ENCODE assay signal across 8 cellular contexts in the genomic region with DNA sequence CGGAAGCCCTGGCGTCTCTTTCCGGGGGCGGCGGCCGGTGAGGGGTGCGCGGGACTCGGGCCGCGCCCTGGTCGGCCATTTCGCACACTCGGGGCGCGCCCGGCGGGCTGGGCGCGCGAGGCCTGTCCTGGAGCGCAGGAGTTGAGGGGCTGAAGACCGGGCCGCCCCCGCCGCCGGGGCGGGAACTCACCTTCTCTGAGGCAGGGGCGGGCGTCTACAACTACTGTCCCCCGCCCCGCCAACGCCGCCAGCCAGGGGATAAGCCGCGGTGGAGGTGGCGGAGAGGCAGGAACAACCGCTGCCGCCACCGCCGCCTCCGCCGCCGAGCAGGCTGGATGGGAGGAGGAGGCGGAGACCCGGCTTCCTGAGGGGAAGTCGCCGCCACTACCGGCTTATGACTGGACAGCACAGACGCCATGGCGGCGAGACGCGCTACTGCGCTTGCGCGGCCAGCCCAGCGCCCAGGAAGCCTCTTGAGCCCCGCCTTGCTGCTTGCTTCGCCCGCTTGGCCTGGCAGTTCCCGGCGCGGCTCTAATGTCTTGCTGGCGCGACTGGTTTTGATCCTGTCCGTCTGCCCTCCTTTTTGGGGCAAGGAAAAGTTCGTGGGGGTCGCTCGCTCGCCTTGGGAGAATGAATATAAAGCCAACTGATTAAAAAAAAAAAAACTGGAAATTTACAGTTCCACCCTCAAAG. TPM values are rescaled to one million over a fixed set of nuclear protein-coding genes. Genes with fewer than 3 reads are reported as not detected.
A peak's percentile ranks its signal among the peaks of the same experiment; 100 is the strongest.
DNase-seq lines count a peak whose midpoint lies in the region; ATAC-seq, FAIRE-seq and TF ChIP-seq lines count a peak whose summit lies in the region.

A gene (minus strand): TSS at position 348 of the 693 bp plus-strand sequence. CDS start 27,220 bp downstream, outside the sequence.

- in situ Hi-C loops in Caki2 (cut with HindIII; ENCODE audit: low pct_unique_long_range_greater_than_20kb, low sequenced_read_pairs) = no loop called here

- CTCF ChIA-PET in H1 (lab: Charles Lee; ENCODE audit: partially characterized antibody) = interaction anchor here (1.5 kb wide), 2 partner anchors 16 to 136 kb away, joined by 3 to 4 read pairs; no protein-coding TSS in a partner anchor

- H3K9me3 ChIP-seq in H1 (ENCODE audit: insufficient read depth in 2 of 2, low read depth in 1 of 2, low read length in 1 of 2) (no peaks in the 10 kb centered on the region), mesenchymal stem cell (ENCODE audit: control insufficient read depth, low read length) (no peaks in the 10 kb centered on the region)

- H2BK120ac ChIP-seq in H1 (replicated peaks; ENCODE audit: low read depth, low read length) (no peak within 1 kb of the TSS), mesenchymal stem cell (ENCODE audit: low read depth, low read length) (peak within 1 kb of the TSS; percentile 91)

- no peak for TF ChIP-seq EP300 in H1 (IDR thresholded peaks at IDR 0.05; ENCODE audit: borderline replicate concordance in 1 of 2, low read depth in 2 of 2, low read length in 2 of 2)

- no peak for TF ChIP-seq CTCF in H1 (IDR thresholded peaks at IDR 0.05; ENCODE audit: control extremely low read depth in 1 of 3, insufficient read depth in 1 of 3, low read depth in 1 of 3, low read length in 3 of 3)

- peak within 1 kb of the TSS; percentile 55 for H4K5ac ChIP-seq in H1 (ENCODE audit: insufficient read length, low read depth, low read length)

- H3K4ac ChIP-seq in H1 (replicated peaks; ENCODE audit: insufficient read length, low read depth, low read length) (no peak within 1 kb of the TSS), mesenchymal stem cell (ENCODE audit: low read depth in 1 of 2, low read length in 2 of 2) (peak within 1 kb of the TSS; percentile 90 to 96)

- H2BK15ac ChIP-seq in H1 (ENCODE audit: low read length) (peak within 1 kb of the TSS; percentile 61; the same call in 1 of the 2 replicates), mesenchymal stem cell (ENCODE audit: low read depth, poor library complexity, severe bottlenecking) (peak within 1 kb of the TSS; percentile 76)

- H3K4me1 ChIP-seq in H1 (replicated peaks in 1 of 4; ENCODE audit: control insufficient read depth in 3 of 4, insufficient read depth in 4 of 4, low read length in 3 of 4) = peaks cover 0 to 10% (median 4%) of the 10 kb centered on the region in 4 experiments; a peak in 5 of 7 replicates
- H3K4me1 ChIP-seq in mesenchymal stem cell (ENCODE audit: control insufficient read depth, insufficient read depth, low read depth, low read length) = peaks cover 7% of the 10 kb centered on the region

- H2AK5ac ChIP-seq in H1 (ENCODE audit: low read depth, low read length) (no peak within 1 kb of the TSS; the same call in 1 of the 2 replicates), mesenchymal stem cell (ENCODE audit: low read length, severe bottlenecking) (peak within 1 kb of the TSS; percentile 91)

- 0 out of 2 replicates have a peak, but pooled peaks cover 3% of the 10 kb centered on the region for H3K79me1 ChIP-seq in H1 (ENCODE audit: low read depth, low read length)
- peaks cover 6% of the 10 kb centered on the region for H3K79me1 ChIP-seq in mesenchymal stem cell (replicated peaks; ENCODE audit: low read length, poor library complexity, severe bottlenecking)

- peak within 1 kb of the TSS; percentile 25; the same call in 1 of the 2 replicates for H2BK5ac ChIP-seq in H1 (ENCODE audit: low read depth, low read length)
- H2BK5ac ChIP-seq in mesenchymal stem cell (ENCODE audit: low read depth, low read length, poor library complexity, severe bottlenecking) = peak within 1 kb of the TSS; percentile 95

- H3K27ac ChIP-seq in H1 (ENCODE audit: low read depth, low read length) (peak within 1 kb of the TSS; percentile 84), mesenchymal stem cell (ENCODE audit: low read length, poor library complexity, severe bottlenecking) (peak within 1 kb of the TSS; percentile 68)

- POLR2A ChIA-PET in H1 (lab: Charles Lee; ENCODE audit: partially characterized antibody) = interaction anchor here (0.9 to 2.4 kb wide), 7 partner anchors 31 to 118 kb away, joined by 3 to 26 read pairs (median 4); a partner anchor contains a TSS

- TF ChIP-seq RAD21 in H1 (IDR thresholded peaks at IDR 0.05 in 1 of 2, conservative IDR thresholded peaks at IDR 0.05 in 1 of 2; ENCODE audit: low read depth in 2 of 2, low read length in 2 of 2) = no peak

- H3K14ac ChIP-seq in H1 (ENCODE audit: insufficient read length) (no peak within 1 kb of the TSS), mesenchymal stem cell (ENCODE audit: low read length in 2 of 2) (peak within 1 kb of the TSS; percentile 79 to 81)

- TF ChIP-seq POLR2A in H1 (IDR thresholded peaks at IDR 0.05; ENCODE audit: control extremely low read depth in 1 of 2, low read depth in 2 of 2, low read length in 2 of 2) = peak; percentile 79 to 86

- peak within 1 kb of the TSS; percentile 82 for H3K18ac ChIP-seq in H1 (ENCODE audit: extremely low read depth, low read length)
- H3K18ac ChIP-seq in mesenchymal stem cell (ENCODE audit: low read depth in 1 of 2, low read length in 2 of 2) = peak within 1 kb of the TSS; percentile 96 to 97

- peak within 1 kb of the TSS; percentile 88 to 99 (median 93) for H3K4me3 ChIP-seq in H1 (ENCODE audit: extremely low read depth in 1 of 4, insufficient read depth in 2 of 4, low read depth in 3 of 4, low read length in 4 of 4)
- H3K4me3 ChIP-seq in mesenchymal stem cell (ENCODE audit: insufficient read depth in 1 of 2, low read depth in 1 of 2, low read length in 2 of 2) = peak within 1 kb of the TSS; percentile 86 to 95

- peak; percentile 93 for ATAC-seq in GM21390 (IDR thresholded peaks at IDR 0.05; ENCODE audit: unreplicated experiment)

- H3K9ac ChIP-seq in H1 (replicated peaks in 1 of 4; ENCODE audit: extremely low read depth in 1 of 4, low read depth in 3 of 4, low read length in 3 of 4) (peak within 1 kb of the TSS; percentile 71 to 92 (median 86)), mesenchymal stem cell (ENCODE audit: low read length) (peak within 1 kb of the TSS; percentile 99)

- H4K91ac ChIP-seq in H1 (replicated peaks; ENCODE audit: insufficient read length, low read length) (peak within 1 kb of the TSS; percentile 17), mesenchymal stem cell (ENCODE audit: low read length) (peak within 1 kb of the TSS; percentile 93)

- H3K23me2 ChIP-seq in H1 (ENCODE audit: low read depth, low read length) = no peaks in the 10 kb centered on the region; the same call in 1 of the 2 replicates

- peaks cover 0 to 6% of the 10 kb centered on the region in 2 experiments for H4K20me1 ChIP-seq in H1 (replicated peaks in 1 of 2; ENCODE audit: control insufficient read depth in 1 of 2, insufficient read depth in 2 of 2, low read length in 2 of 2)

- H2AFZ ChIP-seq in H1 (ENCODE audit: low read length) (peak within 1 kb of the TSS; percentile 62; the same call in 1 of the 2 replicates), mesenchymal stem cell (ENCODE audit: low read depth, low read length) (peak within 1 kb of the TSS; percentile 5)

- 1% methylated on average over 61 of the region's 71 CpGs; no CpG with 5 or more reads in 1 of the 2 experiments for WGBS in H1 (ENCODE audit: extremely low coverage in 1 of 2, insufficient coverage in 1 of 2, insufficient read length in 1 of 2, insufficient replicate concordance in 2 of 2, low coverage in 1 of 2, low lambda C conversion rate in 2 of 2, missing lambda C conversion rate in 1 of 2), 2 experiments
- under 1% methylated on average over 60 of the region's 71 CpGs for WGBS in mesenchymal stem cell

- peak within 1 kb of the TSS; percentile 80 for H3K56ac ChIP-seq in H1 (replicated peaks; ENCODE audit: insufficient read length, low read depth, low read length)

- H3K36me3 ChIP-seq in H1 (ENCODE audit: control insufficient read depth in 2 of 4, insufficient read depth in 4 of 4, low read length in 3 of 4) = peaks cover 0 to 12% (median 0%) of the 10 kb centered on the region in 4 experiments; a peak in 1 of 8 replicates
- H3K36me3 ChIP-seq in mesenchymal stem cell (ENCODE audit: control insufficient read depth in 1 of 2, insufficient read depth in 2 of 2, low read depth in 1 of 2, low read length in 2 of 2) = peaks cover 0 to 20% of the 10 kb centered on the region in 2 experiments

- H3K4me2 ChIP-seq in H1 (ENCODE audit: insufficient read depth in 1 of 2, low read depth in 2 of 2, low read length in 2 of 2) = peak within 1 kb of the TSS; percentile 72 to 84
- peak within 1 kb of the TSS; percentile 81 for H3K4me2 ChIP-seq in mesenchymal stem cell (ENCODE audit: low read length, poor library complexity, severe bottlenecking)

- peaks cover 4 to 24% of the 10 kb centered on the region in 2 experiments; a peak in 3 of 4 replicates for H3K79me2 ChIP-seq in H1 (ENCODE audit: control insufficient read depth in 1 of 2, insufficient read depth in 2 of 2, low read length in 2 of 2)

- DNase-seq in Caki2 (ENCODE audit: low read depth) = peak; percentile 90
- DNase-seq in HUDEP-2 (lab: John Stamatoyannopoulos, UW; ENCODE audit: unreplicated experiment in 76 of 76) = peak in 74 of 76 experiments; percentile 37 to 90 (median 83)
- peak; percentile 78 for DNase-seq in NOMO-1 treated with dmso at 0.1 percent for 144 hours (lab: John Stamatoyannopoulos, UW; ENCODE audit: unreplicated experiment)
- peak; percentile 77 to 91 (median 83) for DNase-seq in activated CD8-positive, alpha-beta memory T cell treated with anti-CD3 and anti-CD28 coated beads for 48 hours (ENCODE audit: low read depth in 2 of 3, low spot score in 2 of 3)
- peak; percentile 93 for DNase-seq in H1 (ENCODE audit: low read depth in 1 of 2, low spot score in 2 of 2)
- DNase-seq in mesenchymal stem cell = peak; percentile 95
- peak; percentile 84 for DNase-seq in stimulated activated CD8-positive, alpha-beta memory T cell treated with anti-CD3 and anti-CD28 coated beads, Interleukin-12 subunit alpha, Interleukin-12 subunit beta, amount 100 ng/mL, for 24 hours (ENCODE audit: extremely low read depth)

- H3K27me3 ChIP-seq in H1 (replicated peaks in 1 of 4; ENCODE audit: control insufficient read depth in 3 of 4, extremely low read depth in 1 of 4, insufficient read depth in 3 of 4, low read length in 3 of 4) (no peaks in the 10 kb centered on the region), mesenchymal stem cell (ENCODE audit: control insufficient read depth in 1 of 2, insufficient read depth in 1 of 2, low read length in 2 of 2) (no peaks in the 10 kb centered on the region)

- H2BK20ac ChIP-seq in H1 (ENCODE audit: low read length) = no peak within 1 kb of the TSS

- H4K8ac ChIP-seq in H1 (ENCODE audit: extremely low read depth, insufficient read depth, low read length) = peak within 1 kb of the TSS; percentile 97
- peak within 1 kb of the TSS; percentile 98 for H4K8ac ChIP-seq in mesenchymal stem cell (ENCODE audit: low read length)

- no peak for FAIRE-seq in H1 (lab: Jason Lieb, UNC)

- H3K23ac ChIP-seq in H1 (ENCODE audit: insufficient read length) (no peak within 1 kb of the TSS), mesenchymal stem cell (ENCODE audit: low read length in 2 of 2) (peak within 1 kb of the TSS; percentile 62 to 91)

- H2BK12ac ChIP-seq in H1 (ENCODE audit: low read depth, low read length) = no peak within 1 kb of the TSS
- peak within 1 kb of the TSS; percentile 5 to 61 for H2BK12ac ChIP-seq in mesenchymal stem cell (ENCODE audit: low read length in 2 of 2)

RNA-seq across cellular contexts. Expression of the gene that starts here (rescaled TPM):
- total RNA-seq in Caki2 (2014; rRNA removed; shearing (Covaris generic); ENCODE audit: low replicate concordance) = 34.5 and 42.9 TPM in 2 replicates
- 7.7 and 8.5 TPM in 2 replicates for total RNA-seq in H1 (2021; fragmentation: NEBNext Ultra II Directional; extraction: Animal tissue kit (Norgen Biotek cat#: 25700))
- polyA plus RNA-seq in H1 (2011; rRNA removed) = 2.1 and 5.1 TPM in 2 replicates
- polyA plus RNA-seq in H1 (2011; cell fraction: cytosol; rRNA removed) = 7.4 TPM
- 2.0 TPM for polyA plus RNA-seq in H1 (2011; cell fraction: nucleus; rRNA removed)
- polyA plus RNA-seq in H1 (2012, experiment 1 of 2) = 4.8 to 8.9 TPM (median 5.4 TPM) in 4 replicates
- 1.7 TPM for polyA plus RNA-seq in H1 (2012, experiment 2 of 2)
- 10.3 TPM for polyA plus RNA-seq in H1 (2013, experiment 1 of 2)
- polyA plus RNA-seq in H1 (2013, experiment 2 of 2) = 10.8 TPM
- polyA minus RNA-seq in H1 (2011; rRNA and poly(A)+ RNA removed) = 2.2 and 2.9 TPM in 2 replicates
- polyA minus RNA-seq in H1 (2011; cell fraction: cytosol; rRNA and poly(A)+ RNA removed) = 2.7 TPM
- 4.7 TPM for polyA minus RNA-seq in H1 (2011; cell fraction: nucleus; rRNA and poly(A)+ RNA removed)
- polyA plus RNA-seq in mesenchymal stem cell (2013, experiment 1 of 2) = 22.7 TPM
- polyA plus RNA-seq in mesenchymal stem cell (2013, experiment 2 of 2) = 24.0 TPM

Comparison
In these comparisons a context has a peak if more than half of its experiments do, and no peak if none do; other contexts are left out.
1. Peak in every context shown above with its lines: DNase-seq, ATAC-seq, H3K4me3 ChIP-seq and H3K27ac ChIP-seq.